ENCODE assay signal across 1 cellular context in the genomic region with DNA sequence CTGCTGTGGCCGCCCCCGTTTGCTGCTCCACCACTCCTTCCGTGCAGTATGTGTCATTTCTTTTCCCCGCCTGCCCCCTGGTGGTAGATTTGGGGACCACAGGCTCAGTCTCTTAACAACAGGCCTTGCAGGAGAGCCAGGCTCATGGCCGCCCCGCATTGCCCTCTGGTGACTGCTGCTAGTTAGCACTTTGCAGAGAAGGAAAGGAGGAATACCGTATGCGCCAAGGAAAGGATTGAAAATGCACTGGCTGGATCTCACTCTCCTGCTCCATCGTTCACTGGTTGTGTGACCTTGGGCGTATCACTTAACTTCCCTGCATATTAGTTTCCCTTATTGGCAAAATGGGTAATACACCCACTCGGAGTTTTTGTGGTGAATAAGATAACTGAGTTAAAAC.
TF ChIP-seq lines count a peak whose summit lies in the region.

No MANE protein-coding gene starts in this region.

TF ChIP-seq in HepG2, 621 proteins besides CTCF, POLR2A, EP300 and RAD21 (continued from another document and continues in another):
- TF ChIP-seq, protein P1, sequence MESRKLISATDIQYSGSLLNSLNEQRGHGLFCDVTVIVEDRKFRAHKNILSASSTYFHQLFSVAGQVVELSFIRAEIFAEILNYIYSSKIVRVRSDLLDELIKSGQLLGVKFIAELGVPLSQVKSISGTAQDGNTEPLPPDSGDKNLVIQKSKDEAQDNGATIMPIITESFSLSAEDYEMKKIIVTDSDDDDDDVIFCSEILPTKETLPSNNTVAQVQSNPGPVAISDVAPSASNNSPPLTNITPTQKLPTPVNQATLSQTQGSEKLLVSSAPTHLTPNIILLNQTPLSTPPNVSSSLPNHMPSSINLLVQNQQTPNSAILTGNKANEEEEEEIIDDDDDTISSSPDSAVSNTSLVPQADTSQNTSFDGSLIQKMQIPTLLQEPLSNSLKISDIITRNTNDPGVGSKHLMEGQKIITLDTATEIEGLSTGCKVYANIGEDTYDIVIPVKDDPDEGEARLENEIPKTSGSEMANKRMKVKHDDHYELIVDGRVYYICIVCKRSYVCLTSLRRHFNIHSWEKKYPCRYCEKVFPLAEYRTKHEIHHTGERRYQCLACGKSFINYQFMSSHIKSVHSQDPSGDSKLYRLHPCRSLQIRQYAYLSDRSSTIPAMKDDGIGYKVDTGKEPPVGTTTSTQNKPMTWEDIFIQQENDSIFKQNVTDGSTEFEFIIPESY (CRISPR knock-in tag; IDR thresholded peaks at IDR 0.05): peak; percentile 80; the same call in 1 of the 2 replicates
- TF ChIP-seq KDM3A (CRISPR knock-in tag; IDR thresholded peaks at IDR 0.05; ENCODE audit: low read depth) (0 out of 2 replicates have a peak, but pooled peaks have one; percentile 30), ZNF607 (CRISPR knock-in tag; IDR thresholded peaks at IDR 0.05; ENCODE audit: borderline replicate concordance) (no peak), ZNF577 (CRISPR knock-in tag; IDR thresholded peaks at IDR 0.05; ENCODE audit: borderline replicate concordance, low read depth) (no peak), IKZF1 (IDR thresholded peaks at IDR 0.05) (no peak), MATR3 (CRISPR knock-in tag; IDR thresholded peaks at IDR 0.05) (no peak), ZNF317 (CRISPR knock-in tag; IDR thresholded peaks at IDR 0.05) (no peak), PHF5A (CRISPR knock-in tag; IDR thresholded peaks at IDR 0.05; ENCODE audit: low read depth, unreplicated experiment) (no peak), PPARG (CRISPR knock-in tag; conservative IDR thresholded peaks at IDR 0.05) (no peak), ZNF616 (CRISPR knock-in tag; IDR thresholded peaks at IDR 0.05; ENCODE audit: low read depth) (no peak), ZNF205 (CRISPR knock-in tag; IDR thresholded peaks at IDR 0.05) (0 out of 2 replicates have a peak, but pooled peaks have one; percentile 61), TBX3 (IDR thresholded peaks at IDR 0.05; ENCODE audit: borderline replicate concordance) (no peak), ZNF703 (CRISPR knock-in tag; IDR thresholded peaks at IDR 0.05; ENCODE audit: borderline replicate concordance) (no peak), NFYB (CRISPR knock-in tag; IDR thresholded peaks at IDR 0.05) (no peak), NFYC (CRISPR knock-in tag; IDR thresholded peaks at IDR 0.05) (no peak), ZNF569 (CRISPR knock-in tag; IDR thresholded peaks at IDR 0.05; ENCODE audit: borderline replicate concordance) (no peak), ZNF7 (CRISPR knock-in tag; IDR thresholded peaks at IDR 0.05) (no peak), ZNF674 (CRISPR knock-in tag; IDR thresholded peaks at IDR 0.05; ENCODE audit: low read depth) (no peak), ISX (CRISPR knock-in tag; conservative IDR thresholded peaks at IDR 0.05) (no peak), ZMYM2 (CRISPR knock-in tag; IDR thresholded peaks at IDR 0.05) (no peak), ZNF446 (CRISPR knock-in tag; IDR thresholded peaks at IDR 0.05) (no peak), HIVEP1 (CRISPR knock-in tag; IDR thresholded peaks at IDR 0.05) (no peak), ZSCAN30 (CRISPR knock-in tag; IDR thresholded peaks at IDR 0.05) (no peak), ZNF3 (CRISPR knock-in tag; IDR thresholded peaks at IDR 0.05) (no peak), CEBPG (CRISPR knock-in tag; IDR thresholded peaks at IDR 0.05) (0 out of 2 replicates have a peak, but pooled peaks have one; percentile 16), HMGA1 (CRISPR knock-in tag; conservative IDR thresholded peaks at IDR 0.05) (no peak), ASH2L (IDR thresholded peaks at IDR 0.05; ENCODE audit: insufficient read length, low read depth, low read length) (no peak), HOXA5 (CRISPR knock-in tag; IDR thresholded peaks at IDR 0.05) (no peak), ZNF543 (CRISPR knock-in tag; IDR thresholded peaks at IDR 0.05) (no peak), FOSL2 (CRISPR knock-in tag; IDR thresholded peaks at IDR 0.05) (peak; percentile 65; the same call in 1 of the 2 replicates), EED (CRISPR knock-in tag; IDR thresholded peaks at IDR 0.05) (no peak), HHEX (CRISPR knock-in tag; IDR thresholded peaks at IDR 0.05) (no peak), ZNF496 (CRISPR knock-in tag; IDR thresholded peaks at IDR 0.05; ENCODE audit: insufficient replicate concordance) (no peak), ZNF160 (CRISPR knock-in tag; IDR thresholded peaks at IDR 0.05) (no peak), TAF15 (IDR thresholded peaks at IDR 0.05; ENCODE audit: low read depth, low read length, poor library complexity, severe bottlenecking) (no peak), ZMAT3 (CRISPR knock-in tag; conservative IDR thresholded peaks at IDR 0.05) (no peak), ZNF121 (CRISPR knock-in tag; IDR thresholded peaks at IDR 0.05) (0 out of 2 replicates have a peak, but pooled peaks have one; percentile 23), ZIK1 (CRISPR knock-in tag; IDR thresholded peaks at IDR 0.05; ENCODE audit: borderline replicate concordance, low read depth) (no peak), KDM5B (CRISPR knock-in tag; IDR thresholded peaks at IDR 0.05; ENCODE audit: borderline replicate concordance) (no peak), ZBTB7A (CRISPR knock-in tag; IDR thresholded peaks at IDR 0.05) (no peak), CAMTA2 (CRISPR knock-in tag; IDR thresholded peaks at IDR 0.05; ENCODE audit: borderline replicate concordance) (no peak), TP53 (CRISPR knock-in tag; conservative IDR thresholded peaks at IDR 0.05) (no peak), TCF7 (IDR thresholded peaks at IDR 0.05; ENCODE audit: low read depth) (no peak), SRF (IDR thresholded peaks at IDR 0.05; ENCODE audit: low read depth, low read length) (no peak), KMT2B (CRISPR knock-in tag; IDR thresholded peaks at IDR 0.05) (no peak), EEA1 (CRISPR knock-in tag; IDR thresholded peaks at IDR 0.05; ENCODE audit: borderline replicate concordance) (no peak), CHD4 (IDR thresholded peaks at IDR 0.05; ENCODE audit: borderline replicate concordance, low read length) (no peak), ZNF567 (CRISPR knock-in tag; IDR thresholded peaks at IDR 0.05; ENCODE audit: borderline replicate concordance) (no peak), MLLT10 (CRISPR knock-in tag; IDR thresholded peaks at IDR 0.05) (no peak), ZNF749 (CRISPR knock-in tag; IDR thresholded peaks at IDR 0.05; ENCODE audit: borderline replicate concordance) (no peak), ZNF136 (CRISPR knock-in tag; IDR thresholded peaks at IDR 0.05; ENCODE audit: low read depth) (no peak), KDM4B (CRISPR knock-in tag; IDR thresholded peaks at IDR 0.05) (peak; percentile 45; the same call in 1 of the 2 replicates), ATF1 (CRISPR knock-in tag; IDR thresholded peaks at IDR 0.05) (no peak)
- TF ChIP-seq, protein P2, sequence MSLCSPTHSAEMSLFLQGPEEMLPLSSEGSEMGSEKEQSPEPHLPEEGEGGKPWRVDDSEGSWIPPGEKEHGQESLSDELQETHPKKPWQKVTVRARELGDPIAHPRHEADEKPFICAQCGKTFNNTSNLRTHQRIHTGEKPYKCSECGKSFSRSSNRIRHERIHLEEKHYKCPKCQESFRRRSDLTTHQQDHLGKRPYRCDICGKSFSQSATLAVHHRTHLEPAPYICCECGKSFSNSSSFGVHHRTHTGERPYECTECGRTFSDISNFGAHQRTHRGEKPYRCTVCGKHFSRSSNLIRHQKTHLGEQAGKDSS (CRISPR knock-in tag; IDR thresholded peaks at IDR 0.05; ENCODE audit: borderline replicate concordance, low read depth): peak; percentile 65; the same call in 1 of the 2 replicates
- TF ChIP-seq, protein P3, sequence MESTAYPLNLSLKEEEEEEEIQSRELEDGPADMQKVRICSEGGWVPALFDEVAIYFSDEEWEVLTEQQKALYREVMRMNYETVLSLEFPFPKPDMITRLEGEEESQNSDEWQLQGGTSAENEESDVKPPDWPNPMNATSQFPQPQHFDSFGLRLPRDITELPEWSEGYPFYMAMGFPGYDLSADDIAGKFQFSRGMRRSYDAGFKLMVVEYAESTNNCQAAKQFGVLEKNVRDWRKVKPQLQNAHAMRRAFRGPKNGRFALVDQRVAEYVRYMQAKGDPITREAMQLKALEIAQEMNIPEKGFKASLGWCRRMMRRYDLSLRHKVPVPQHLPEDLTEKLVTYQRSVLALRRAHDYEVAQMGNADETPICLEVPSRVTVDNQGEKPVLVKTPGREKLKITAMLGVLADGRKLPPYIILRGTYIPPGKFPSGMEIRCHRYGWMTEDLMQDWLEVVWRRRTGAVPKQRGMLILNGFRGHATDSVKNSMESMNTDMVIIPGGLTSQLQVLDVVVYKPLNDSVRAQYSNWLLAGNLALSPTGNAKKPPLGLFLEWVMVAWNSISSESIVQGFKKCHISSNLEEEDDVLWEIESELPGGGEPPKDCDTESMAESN (CRISPR knock-in tag; conservative IDR thresholded peaks at IDR 0.05): no peak
- TF ChIP-seq, protein P4, sequence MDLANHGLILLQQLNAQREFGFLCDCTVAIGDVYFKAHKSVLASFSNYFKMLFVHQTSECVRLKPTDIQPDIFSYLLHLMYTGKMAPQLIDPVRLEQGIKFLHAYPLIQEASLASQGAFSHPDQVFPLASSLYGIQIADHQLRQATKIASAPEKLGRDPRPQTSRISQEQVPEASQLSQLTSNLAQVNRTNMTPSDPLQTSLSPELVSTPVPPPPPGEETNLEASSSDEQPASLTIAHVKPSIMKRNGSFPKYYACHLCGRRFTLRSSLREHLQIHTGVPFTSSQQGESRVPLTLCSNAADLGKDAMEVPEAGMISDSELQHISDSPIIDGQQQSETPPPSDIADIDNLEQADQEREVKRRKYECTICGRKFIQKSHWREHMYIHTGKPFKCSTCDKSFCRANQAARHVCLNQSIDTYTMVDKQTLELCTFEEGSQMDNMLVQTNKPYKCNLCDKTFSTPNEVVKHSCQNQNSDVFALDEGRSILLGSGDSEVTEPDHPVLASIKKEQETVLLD (CRISPR knock-in tag; IDR thresholded peaks at IDR 0.05; ENCODE audit: low read depth): no peak
- TF ChIP-seq, protein P5, sequence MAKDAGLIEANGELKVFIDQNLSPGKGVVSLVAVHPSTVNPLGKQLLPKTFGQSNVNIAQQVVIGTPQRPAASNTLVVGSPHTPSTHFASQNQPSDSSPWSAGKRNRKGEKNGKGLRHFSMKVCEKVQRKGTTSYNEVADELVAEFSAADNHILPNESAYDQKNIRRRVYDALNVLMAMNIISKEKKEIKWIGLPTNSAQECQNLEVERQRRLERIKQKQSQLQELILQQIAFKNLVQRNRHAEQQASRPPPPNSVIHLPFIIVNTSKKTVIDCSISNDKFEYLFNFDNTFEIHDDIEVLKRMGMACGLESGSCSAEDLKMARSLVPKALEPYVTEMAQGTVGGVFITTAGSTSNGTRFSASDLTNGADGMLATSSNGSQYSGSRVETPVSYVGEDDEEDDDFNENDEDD (CRISPR knock-in tag; IDR thresholded peaks at IDR 0.05; ENCODE audit: borderline replicate concordance): no peak
- TF ChIP-seq, protein P6, sequence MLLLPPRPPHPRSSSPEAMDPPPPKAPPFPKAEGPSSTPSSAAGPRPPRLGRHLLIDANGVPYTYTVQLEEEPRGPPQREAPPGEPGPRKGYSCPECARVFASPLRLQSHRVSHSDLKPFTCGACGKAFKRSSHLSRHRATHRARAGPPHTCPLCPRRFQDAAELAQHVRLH (CRISPR knock-in tag; IDR thresholded peaks at IDR 0.05; ENCODE audit: borderline replicate concordance, low read depth): peak; percentile 73; the same call in 1 of the 2 replicates
- TF ChIP-seq, protein P7, sequence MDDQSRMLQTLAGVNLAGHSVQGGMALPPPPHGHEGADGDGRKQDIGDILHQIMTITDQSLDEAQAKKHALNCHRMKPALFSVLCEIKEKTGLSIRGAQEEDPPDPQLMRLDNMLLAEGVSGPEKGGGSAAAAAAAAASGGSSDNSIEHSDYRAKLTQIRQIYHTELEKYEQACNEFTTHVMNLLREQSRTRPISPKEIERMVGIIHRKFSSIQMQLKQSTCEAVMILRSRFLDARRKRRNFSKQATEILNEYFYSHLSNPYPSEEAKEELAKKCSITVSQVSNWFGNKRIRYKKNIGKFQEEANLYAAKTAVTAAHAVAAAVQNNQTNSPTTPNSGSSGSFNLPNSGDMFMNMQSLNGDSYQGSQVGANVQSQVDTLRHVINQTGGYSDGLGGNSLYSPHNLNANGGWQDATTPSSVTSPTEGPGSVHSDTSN (CRISPR knock-in tag; IDR thresholded peaks at IDR 0.05; ENCODE audit: borderline replicate concordance): no peak
- TF ChIP-seq, protein P8, sequence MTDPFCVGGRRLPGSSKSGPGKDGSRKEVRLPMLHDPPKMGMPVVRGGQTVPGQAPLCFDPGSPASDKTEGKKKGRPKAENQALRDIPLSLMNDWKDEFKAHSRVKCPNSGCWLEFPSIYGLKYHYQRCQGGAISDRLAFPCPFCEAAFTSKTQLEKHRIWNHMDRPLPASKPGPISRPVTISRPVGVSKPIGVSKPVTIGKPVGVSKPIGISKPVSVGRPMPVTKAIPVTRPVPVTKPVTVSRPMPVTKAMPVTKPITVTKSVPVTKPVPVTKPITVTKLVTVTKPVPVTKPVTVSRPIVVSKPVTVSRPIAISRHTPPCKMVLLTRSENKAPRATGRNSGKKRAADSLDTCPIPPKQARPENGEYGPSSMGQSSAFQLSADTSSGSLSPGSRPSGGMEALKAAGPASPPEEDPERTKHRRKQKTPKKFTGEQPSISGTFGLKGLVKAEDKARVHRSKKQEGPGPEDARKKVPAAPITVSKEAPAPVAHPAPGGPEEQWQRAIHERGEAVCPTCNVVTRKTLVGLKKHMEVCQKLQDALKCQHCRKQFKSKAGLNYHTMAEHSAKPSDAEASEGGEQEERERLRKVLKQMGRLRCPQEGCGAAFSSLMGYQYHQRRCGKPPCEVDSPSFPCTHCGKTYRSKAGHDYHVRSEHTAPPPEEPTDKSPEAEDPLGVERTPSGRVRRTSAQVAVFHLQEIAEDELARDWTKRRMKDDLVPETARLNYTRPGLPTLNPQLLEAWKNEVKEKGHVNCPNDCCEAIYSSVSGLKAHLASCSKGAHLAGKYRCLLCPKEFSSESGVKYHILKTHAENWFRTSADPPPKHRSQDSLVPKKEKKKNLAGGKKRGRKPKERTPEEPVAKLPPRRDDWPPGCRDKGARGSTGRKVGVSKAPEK (CRISPR knock-in tag; IDR thresholded peaks at IDR 0.05; ENCODE audit: borderline replicate concordance): no peak
- TF ChIP-seq, protein P9, sequence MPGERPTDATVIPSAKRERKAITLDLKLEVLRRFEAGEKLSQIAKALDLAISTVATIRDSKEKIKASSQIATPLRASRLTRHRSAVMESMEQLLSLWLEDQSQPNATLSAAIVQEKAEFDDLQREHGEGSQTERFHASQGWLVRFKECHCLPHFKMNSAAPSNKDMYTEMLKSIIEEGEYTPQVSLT (CRISPR knock-in tag; IDR thresholded peaks at IDR 0.05; ENCODE audit: borderline replicate concordance, low read depth): no peak
- TF ChIP-seq, protein P10, sequence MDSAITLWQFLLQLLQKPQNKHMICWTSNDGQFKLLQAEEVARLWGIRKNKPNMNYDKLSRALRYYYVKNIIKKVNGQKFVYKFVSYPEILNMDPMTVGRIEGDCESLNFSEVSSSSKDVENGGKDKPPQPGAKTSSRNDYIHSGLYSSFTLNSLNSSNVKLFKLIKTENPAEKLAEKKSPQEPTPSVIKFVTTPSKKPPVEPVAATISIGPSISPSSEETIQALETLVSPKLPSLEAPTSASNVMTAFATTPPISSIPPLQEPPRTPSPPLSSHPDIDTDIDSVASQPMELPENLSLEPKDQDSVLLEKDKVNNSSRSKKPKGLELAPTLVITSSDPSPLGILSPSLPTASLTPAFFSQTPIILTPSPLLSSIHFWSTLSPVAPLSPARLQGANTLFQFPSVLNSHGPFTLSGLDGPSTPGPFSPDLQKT (CRISPR knock-in tag; IDR thresholded peaks at IDR 0.05; ENCODE audit: borderline replicate concordance): no peak
- TF ChIP-seq, protein P11, sequence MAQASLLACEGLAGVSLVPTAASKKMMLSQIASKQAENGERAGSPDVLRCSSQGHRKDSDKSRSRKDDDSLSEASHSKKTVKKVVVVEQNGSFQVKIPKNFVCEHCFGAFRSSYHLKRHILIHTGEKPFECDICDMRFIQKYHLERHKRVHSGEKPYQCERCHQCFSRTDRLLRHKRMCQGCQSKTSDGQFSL (CRISPR knock-in tag; IDR thresholded peaks at IDR 0.05): no peak
